Comparison of ENCODE assay signal across 15 cellular contexts in the genomic region with DNA sequence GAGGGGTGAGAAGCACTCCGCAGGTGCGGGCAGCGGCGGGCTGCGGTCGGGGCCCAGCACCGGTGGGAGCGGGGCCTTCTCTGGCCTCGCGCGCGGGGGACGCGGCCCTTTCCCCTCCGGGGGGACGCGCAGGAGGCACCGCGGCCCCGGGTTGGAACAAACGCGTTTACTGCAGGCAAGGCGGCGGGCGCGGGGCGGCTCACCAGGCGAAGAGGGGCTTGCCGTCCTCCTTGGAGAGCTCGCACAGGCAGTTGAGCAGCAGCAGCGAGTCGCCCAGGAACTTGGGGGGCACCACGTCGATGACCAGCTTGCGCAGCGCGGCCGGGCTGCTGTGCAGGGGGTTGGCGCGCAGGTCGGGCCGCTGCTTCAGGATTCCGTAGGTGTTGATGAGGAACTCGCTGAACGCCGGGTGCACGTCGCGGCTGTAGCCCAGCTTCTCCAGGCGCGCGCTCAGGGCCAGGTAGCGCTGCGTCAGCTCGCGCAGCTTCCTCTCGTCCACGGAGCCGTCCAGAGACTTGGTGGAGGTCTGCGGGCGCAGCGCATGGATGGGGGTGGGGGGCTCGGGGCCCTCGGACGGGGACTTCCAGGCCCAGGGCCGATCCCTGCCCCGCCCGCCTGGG. TPM values are rescaled to one million over a fixed set of nuclear protein-coding genes. Genes with fewer than 3 reads are reported as not detected.
DNase-seq lines count a peak whose midpoint lies in the region; ATAC-seq and TF ChIP-seq lines count a peak whose summit lies in the region.
"Had no signal": no experiment of that assay in that cellular context is flagged by ENCODE, and none has a peak within 500 bp of the region (broad histone marks: within the 10 kb centered on the region; RNA-seq: fewer than 3 reads in every experiment).

No MANE protein-coding gene starts in this region.

- H3K27me3 ChIP-seq in WERI-Rb-1 (ENCODE audit: insufficient read depth, low read depth, severe bottlenecking) (no peaks in the 10 kb centered on the region), thymus (ENCODE audit: control insufficient read depth, insufficient read depth) (no peaks in the 10 kb centered on the region)
- H3K27me3 ChIP-seq: MG63, neural progenitor cell, thyroid gland had no signal

- H3K36me3 Mint-ChIP-seq in activated naive CD4-positive, alpha-beta T cell treated with anti-CD3 and anti-CD28 coated beads, Interleukin-2, amount 50 U/mL, for 24 hours: peaks cover 3% of the 10 kb centered on the region

- peaks cover 26% of the 10 kb centered on the region for H3K36me3 ChIP-seq in WERI-Rb-1
- peaks cover 5% of the 10 kb centered on the region for H3K36me3 ChIP-seq in thymus (ENCODE audit: control insufficient read depth, insufficient read depth)
- H3K36me3 ChIP-seq: lower lobe of right lung, MG63, neural progenitor cell, thyroid gland had no signal

- no peaks in the 10 kb centered on the region for H3K4me1 Mint-ChIP-seq in activated naive CD4-positive, alpha-beta T cell treated with anti-CD3 and anti-CD28 coated beads, Interleukin-2, amount 50 U/mL, for 24 hours

- TF ChIP-seq CTCF in WERI-Rb-1 (IDR thresholded peaks at IDR 0.05; ENCODE audit: low read depth, low read length) (no peak), GM20000 (IDR thresholded peaks at IDR 0.05; ENCODE audit: extremely low read depth, missing control alignments) (no peak)

- no peak for ATAC-seq in HG03521 (IDR thresholded peaks at IDR 0.05; ENCODE audit: unreplicated experiment)

- no peaks in the 10 kb centered on the region for H3K9me3 Mint-ChIP-seq in activated naive CD4-positive, alpha-beta T cell treated with anti-CD3 and anti-CD28 coated beads, Interleukin-2, amount 50 U/mL, for 24 hours

- H3K27ac Mint-ChIP-seq in activated naive CD4-positive, alpha-beta T cell treated with anti-CD3 and anti-CD28 coated beads, Interleukin-2, amount 50 U/mL, for 24 hours: no peak overlapping the region
- H3K27ac Mint-ChIP-seq: neural progenitor cell had no signal

- peak overlapping the region; percentile 74 for H3K4me3 Mint-ChIP-seq in activated naive CD4-positive, alpha-beta T cell treated with anti-CD3 and anti-CD28 coated beads, Interleukin-2, amount 50 U/mL, for 24 hours
- H3K4me3 Mint-ChIP-seq: neural progenitor cell had no signal

- no peaks in the 10 kb centered on the region for H3K4me1 ChIP-seq in thymus (ENCODE audit: control insufficient read depth, insufficient read depth, low read length)
- H3K4me1 ChIP-seq: lower lobe of right lung, neural progenitor cell, thyroid gland had no signal

- no peak overlapping the region for H3K27ac ChIP-seq in WERI-Rb-1
- H3K27ac ChIP-seq in thymus (ENCODE audit: low read depth): no peak overlapping the region
- H3K27ac ChIP-seq: lower lobe of right lung, neural progenitor cell, thyroid gland had no signal

- H3K27me3 Mint-ChIP-seq in activated naive CD4-positive, alpha-beta T cell treated with anti-CD3 and anti-CD28 coated beads, Interleukin-2, amount 50 U/mL, for 24 hours: peaks cover 1% of the 10 kb centered on the region

- no peak for DNase-seq in activated naive CD4-positive, alpha-beta T cell treated with Interleukin-2 at 50 U/mL for 16 hours
- peak; percentile 6 for DNase-seq in WERI-Rb-1
- DNase-seq in mesenteric fat pad (ENCODE audit: low spot score): peak; percentile 75
- no peak for DNase-seq in NCI-H1930 (lab: John Stamatoyannopoulos, UW)
- no peak for DNase-seq in GM20000 (ENCODE audit: low spot score)
- DNase-seq: amniotic stem cell, dermis blood vessel endothelial cell, lower lobe of right lung, MG63, NCI-H2171, thyroid gland had no signal

- H3K9me3 ChIP-seq in WERI-Rb-1 (ENCODE audit: severe bottlenecking) (peaks cover 13% of the 10 kb centered on the region), thymus (ENCODE audit: control insufficient read depth) (no peaks in the 10 kb centered on the region)
- H3K9me3 ChIP-seq: lower lobe of right lung, MG63, thyroid gland had no signal

- WGBS in thymus: 77% methylated on average over 68 of the region's 68 CpGs

- H3K4me3 ChIP-seq in WERI-Rb-1 (ENCODE audit: low read depth, low read length): no peak overlapping the region
- peak overlapping the region; percentile 3 for H3K4me3 ChIP-seq in thymus (ENCODE audit: low read length)
- H3K4me3 ChIP-seq: lower lobe of right lung, MG63, neural progenitor cell, thyroid gland had no signal

RNA-seq across cellular contexts. Expression of a gene that starts 5.9 kb away (rescaled TPM):
- total RNA-seq in mesenteric fat pad: 0.32 TPM
- polyA plus RNA-seq in thymus: 1.6 TPM

RNA-seq across cellular contexts. Expression of a gene that starts 23.0 kb away (rescaled TPM):
- total RNA-seq in mesenteric fat pad: 5.9 TPM
- polyA plus RNA-seq in thymus: 9.6 TPM

Comparison
In these comparisons a context has a peak if more than half of its experiments do, and no peak if none do; other contexts are left out.
1. DNase-seq: peak in WERI-Rb-1 (single experiment) and mesenteric fat pad (single experiment); none in activated naive CD4-positive, alpha-beta T cell treated with Interleukin-2 at 50 U/mL for 16 hours (single experiment), NCI-H1930 (0 of 2) and GM20000 (single experiment).